2 cellular contexts compared by ENCODE assay signal in the genomic region with DNA sequence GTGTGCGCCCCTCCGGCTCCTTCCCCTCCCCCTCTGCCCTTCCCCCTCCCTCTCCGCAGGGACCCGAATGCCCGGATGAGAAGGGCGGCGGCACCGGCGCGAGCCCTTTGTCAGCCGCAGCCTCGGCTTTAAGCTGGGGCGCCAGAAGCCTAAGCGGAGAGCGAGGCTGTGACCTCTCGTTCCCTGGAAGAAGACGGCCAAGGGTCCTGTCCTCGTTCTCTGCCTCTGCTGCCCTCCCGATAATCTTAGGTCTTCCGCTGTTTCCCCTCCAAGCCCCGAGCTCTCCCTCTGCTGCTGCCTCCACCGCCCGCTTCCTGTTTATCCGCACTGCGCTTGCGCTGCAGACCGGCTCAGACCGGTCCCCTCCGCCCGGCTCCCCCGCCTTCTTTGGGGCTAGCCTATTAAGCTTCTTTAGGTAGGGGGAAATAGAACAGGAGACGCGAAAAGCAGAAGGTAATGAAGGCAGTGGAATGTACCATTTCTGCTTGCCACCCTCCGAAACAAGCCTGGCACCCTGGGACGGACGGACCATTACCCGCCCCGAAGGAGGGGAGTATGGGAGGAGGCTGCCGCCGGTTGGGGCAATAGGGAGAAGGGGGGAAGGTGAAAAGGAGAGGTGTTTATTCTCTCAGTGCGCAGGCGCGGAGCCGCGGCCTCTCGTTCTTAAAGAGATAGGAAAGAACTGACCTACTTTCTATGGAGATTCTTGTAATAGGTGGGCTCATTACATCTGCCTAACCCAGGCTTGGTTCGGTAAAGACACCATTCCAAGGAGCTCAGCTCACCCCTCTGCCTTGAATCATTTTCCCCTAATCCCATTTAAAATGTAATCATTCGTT.
A peak's percentile ranks its signal among the peaks of the same experiment; 100 is the strongest.
TF ChIP-seq lines count a peak whose summit lies in the region.

OGA (minus strand) TSS at position 326 of the 839 bp plus-strand sequence. CDS start 422 bp downstream, outside the sequence.

TF ChIP-seq in IMR-90, 13 proteins besides CTCF, POLR2A, EP300 and RAD21:
- TF ChIP-seq RCOR1 (IDR thresholded peaks at IDR 0.05; ENCODE audit: insufficient replicate concordance, low read length): no peak
- TF ChIP-seq BHLHE40 (IDR thresholded peaks at IDR 0.05; ENCODE audit: low read depth, low read length): peak; percentile 100
- TF ChIP-seq, protein P1, sequence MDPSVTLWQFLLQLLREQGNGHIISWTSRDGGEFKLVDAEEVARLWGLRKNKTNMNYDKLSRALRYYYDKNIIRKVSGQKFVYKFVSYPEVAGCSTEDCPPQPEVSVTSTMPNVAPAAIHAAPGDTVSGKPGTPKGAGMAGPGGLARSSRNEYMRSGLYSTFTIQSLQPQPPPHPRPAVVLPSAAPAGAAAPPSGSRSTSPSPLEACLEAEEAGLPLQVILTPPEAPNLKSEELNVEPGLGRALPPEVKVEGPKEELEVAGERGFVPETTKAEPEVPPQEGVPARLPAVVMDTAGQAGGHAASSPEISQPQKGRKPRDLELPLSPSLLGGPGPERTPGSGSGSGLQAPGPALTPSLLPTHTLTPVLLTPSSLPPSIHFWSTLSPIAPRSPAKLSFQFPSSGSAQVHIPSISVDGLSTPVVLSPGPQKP (IDR thresholded peaks at IDR 0.05; ENCODE audit: borderline replicate concordance, low read depth, low read length): no peak
- TF ChIP-seq CHD1 (IDR thresholded peaks at IDR 0.05; ENCODE audit: low read depth, low read length): peak; percentile 100; the same call in 1 of the 2 replicates
- no peak for TF ChIP-seq MAFK (IDR thresholded peaks at IDR 0.05; ENCODE audit: low read depth, low read length)
- TF ChIP-seq CEBPB (IDR thresholded peaks at IDR 0.05; ENCODE audit: low read depth, low read length): peak; percentile 77
- TF ChIP-seq NFE2L2 (IDR thresholded peaks at IDR 0.05; ENCODE audit: low read depth, low read length): no peak
- TF ChIP-seq FOS (IDR thresholded peaks at IDR 0.05; ENCODE audit: low read depth, low read length): no peak
- TF ChIP-seq RFX5 (IDR thresholded peaks at IDR 0.05; ENCODE audit: low read depth, low read length): no peak
- TF ChIP-seq USF2 (IDR thresholded peaks at IDR 0.05; ENCODE audit: low read depth, low read length): peak; percentile 21; the same call in 1 of the 2 replicates
- no peak for TF ChIP-seq MXI1 (IDR thresholded peaks at IDR 0.05; ENCODE audit: borderline replicate concordance, low read depth, low read length)
- TF ChIP-seq MAZ (IDR thresholded peaks at IDR 0.05; ENCODE audit: borderline replicate concordance, low read depth, low read length): peak; percentile 98; the same call in 1 of the 2 replicates
- TF ChIP-seq SMC3 (IDR thresholded peaks at IDR 0.05; ENCODE audit: low read depth, low read length): no peak

TF ChIP-seq in endothelial cell of umbilical vein, 7 proteins besides CTCF, POLR2A, EP300 and RAD21:
- TF ChIP-seq POLR2AphosphoS5 (IDR thresholded peaks at IDR 0.05; ENCODE audit: insufficient read depth, low read depth, low read length) (peak; percentile 91), EZH2 (IDR thresholded peaks at IDR 0.05; ENCODE audit: borderline replicate concordance, low read depth, low read length, severe bottlenecking) (no peak)
